Comparison of ENCODE assay signal across 9 cellular contexts in genomic region chr17:76562734-76563148, GRCh38. TPM values are rescaled to one million over a fixed set of nuclear protein-coding genes. Genes with fewer than 3 reads are reported as not detected.
DNase-seq lines count a peak whose midpoint lies in the region; ATAC-seq, FAIRE-seq and TF ChIP-seq lines count a peak whose summit lies in the region.
"Had no signal": no experiment of that assay in that cellular context is flagged by ENCODE, and none has a peak within 500 bp of the region (broad histone marks: within the 10 kb centered on the region; RNA-seq: fewer than 3 reads in every experiment).

No MANE protein-coding gene starts in this region.

- no peak overlapping the region for H3K4me3 ChIP-seq in CD8-positive, alpha-beta T cell (ENCODE audit: low read depth, low read length)
- H3K4me3 ChIP-seq in effector memory CD4-positive, alpha-beta T cell (ENCODE audit: insufficient read depth, low read depth, low read length, poor library complexity, severe bottlenecking) = no peak overlapping the region

- CTCF ChIA-PET in CD8-positive, alpha-beta T cell (lab: Charles Lee) = interaction anchor here (1.3 to 2.2 kb wide), 2 partner anchors 61 to 118 kb away, joined by 4 to 8 read pairs; no protein-coding TSS in a partner anchor

- no peak for FAIRE-seq in GM19239 (lab: Jason Lieb, UNC)
- FAIRE-seq: endometrium had no signal

- intact Hi-C loops in CD8-positive, alpha-beta T cell (cut with DNase I, micrococcal nuclease) = no loop called here
- intact Hi-C loops in posterior vena cava (cut with DNase I) = loop anchor here in 1 of 2 donors (2.0 kb wide), 1 partner anchor 62 kb away; the partner anchor contains the start of gene RHBDF2

- H3K27ac Mint-ChIP-seq in CD8-positive, alpha-beta T cell = peak overlapping the region; percentile 58
- peak overlapping the region; percentile 86 for H3K27ac Mint-ChIP-seq in neural crest cell (ENCODE audit: unreplicated experiment)

- no peaks in the 10 kb centered on the region for H3K9me3 Mint-ChIP-seq in CD8-positive, alpha-beta T cell
- H3K9me3 Mint-ChIP-seq in neural crest cell = no peaks in the 10 kb centered on the region

- H3K36me3 Mint-ChIP-seq in CD8-positive, alpha-beta T cell = peaks cover 65% of the 10 kb centered on the region
- H3K36me3 Mint-ChIP-seq in neural crest cell (ENCODE audit: low read depth) = peaks cover 25% of the 10 kb centered on the region

- H3K27me3 Mint-ChIP-seq in CD8-positive, alpha-beta T cell (ENCODE audit: low read depth) = no peaks in the 10 kb centered on the region
- H3K27me3 Mint-ChIP-seq in neural crest cell (ENCODE audit: low read depth) = no peaks in the 10 kb centered on the region

- peaks cover 14% of the 10 kb centered on the region for H3K36me3 ChIP-seq in CD8-positive, alpha-beta T cell (ENCODE audit: insufficient read depth, low read length)
- H3K36me3 ChIP-seq in effector memory CD4-positive, alpha-beta T cell (ENCODE audit: control insufficient read depth, insufficient read depth, low read length) = peaks cover 33% of the 10 kb centered on the region

- peak overlapping the region; percentile 2 for H3K4me3 Mint-ChIP-seq in CD8-positive, alpha-beta T cell
- peak overlapping the region; percentile 83 for H3K4me3 Mint-ChIP-seq in neural crest cell

- ATAC-seq in CD8-positive, alpha-beta T cell = no peak

- H3K27me3 ChIP-seq in CD8-positive, alpha-beta T cell (ENCODE audit: insufficient read depth, low read length) = no peaks in the 10 kb centered on the region
- H3K27me3 ChIP-seq in effector memory CD4-positive, alpha-beta T cell (replicated peaks; ENCODE audit: control insufficient read depth, insufficient read depth, low read length, poor library complexity, severe bottlenecking) = no peaks in the 10 kb centered on the region

- peaks cover 72% of the 10 kb centered on the region for H3K4me1 Mint-ChIP-seq in CD8-positive, alpha-beta T cell (ENCODE audit: low read depth)
- peaks cover 59% of the 10 kb centered on the region for H3K4me1 Mint-ChIP-seq in neural crest cell

- POLR2A ChIA-PET in CD8-positive, alpha-beta T cell (lab: Charles Lee) = no interaction called here

- H3K4me1 ChIP-seq in CD8-positive, alpha-beta T cell (ENCODE audit: insufficient read depth, low read length) = peaks cover 53% of the 10 kb centered on the region
- peaks cover 34% of the 10 kb centered on the region for H3K4me1 ChIP-seq in effector memory CD4-positive, alpha-beta T cell (ENCODE audit: control insufficient read depth, insufficient read depth, low read length, poor library complexity, severe bottlenecking)

- no peak for TF ChIP-seq CTCF in CD8-positive, alpha-beta T cell (IDR thresholded peaks at IDR 0.05)
- TF ChIP-seq CTCF in neural crest cell (conservative IDR thresholded peaks at IDR 0.05) = no peak

- H3K9me3 ChIP-seq in CD8-positive, alpha-beta T cell (ENCODE audit: low read length) = no peaks in the 10 kb centered on the region
- H3K9me3 ChIP-seq in effector memory CD4-positive, alpha-beta T cell (ENCODE audit: control insufficient read depth, low read length) = no peaks in the 10 kb centered on the region

- no peak overlapping the region for H3K27ac ChIP-seq in CD8-positive, alpha-beta T cell (ENCODE audit: low read depth, low read length)
- H3K27ac ChIP-seq in effector memory CD4-positive, alpha-beta T cell (ENCODE audit: insufficient read depth, low read length, poor library complexity, severe bottlenecking) = peak overlapping the region; percentile 21

- DNase-seq in CD8-positive, alpha-beta T cell = no peak
- DNase-seq in RPMI7951 (ENCODE audit: low read depth) = peak; percentile 97
- DNase-seq in effector memory CD4-positive, alpha-beta T cell = no peak
- DNase-seq in neural crest cell (ENCODE audit: low read depth, low spot score) = no peak
- no peak for DNase-seq in GM19239 (ENCODE audit: insufficient read length, low spot score)
- DNase-seq in AML-193 (lab: John Stamatoyannopoulos, UW) = no peak
- no peak for DNase-seq in NCI-H345 treated with DMSO at 0.1 percent for 48 hours (lab: John Stamatoyannopoulos, UW; ENCODE audit: unreplicated experiment)
- DNase-seq in posterior vena cava (ENCODE audit: low spot score) = no peak

RNA-seq across cellular contexts. Expression of gene PRCD, which starts 22.9 kb away (rescaled TPM):
- not detected for total RNA-seq in CD8-positive, alpha-beta T cell
- under 0.01 and 0.48 TPM in 2 replicates for total RNA-seq in RPMI7951 (2014; rRNA removed; shearing (Covaris generic))
- 0.41 and 0.75 TPM in 2 replicates for total RNA-seq in neural crest cell
- 1 to 10 TPM; 1.6 to 4.7 TPM for total RNA-seq in posterior vena cava

RNA-seq across cellular contexts. Expression of gene ST6GALNAC2, which starts 22.9 kb away (rescaled TPM):
- 1 to 10 TPM in 1 of 2 experiments, under 1 TPM in 1; 0.50 to 1.7 TPM for total RNA-seq in CD8-positive, alpha-beta T cell
- 10.7 and 11.4 TPM in 2 replicates for total RNA-seq in RPMI7951 (2014; rRNA removed; shearing (Covaris generic))
- total RNA-seq in neural crest cell (4.5 and 5.1 TPM in 2 replicates), posterior vena cava (1 to 10 TPM; 3.0 to 3.1 TPM)

RNA-seq across cellular contexts. Expression of gene CYGB, which starts 25.2 kb away (rescaled TPM):
- total RNA-seq in CD8-positive, alpha-beta T cell = under 1 TPM; 0.47 to 0.57 TPM
- 1.1 and 2.0 TPM in 2 replicates for total RNA-seq in RPMI7951 (2014; rRNA removed; shearing (Covaris generic))
- 8.6 and 8.7 TPM in 2 replicates for total RNA-seq in neural crest cell
- total RNA-seq in posterior vena cava = 10 to 100 TPM; 16.3 to 24.5 TPM
